Comparison of ENCODE assay signal across 11 cellular contexts in genomic region chr15:29695486-29696167, GRCh38.
DNase-seq lines count a peak whose midpoint lies in the region; TF ChIP-seq lines count a peak whose summit lies in the region.
"Had no signal": no experiment of that assay in that cellular context is flagged by ENCODE, and none has a peak within 500 bp of the region (broad histone marks: within the 10 kb centered on the region; RNA-seq: fewer than 3 reads in every experiment).

No MANE protein-coding gene starts in this region.

- no peak overlapping the region for H2BK5ac ChIP-seq in neuronal stem cell (ENCODE audit: low read length)

- H3K79me1 ChIP-seq in neuronal stem cell (ENCODE audit: low read depth, low read length) = no peaks in the 10 kb centered on the region

- no peak overlapping the region for H3K14ac ChIP-seq in neuronal stem cell (ENCODE audit: low read length)

- H2AK5ac ChIP-seq in neuronal stem cell (ENCODE audit: low read depth, low read length) = no peak overlapping the region

- DNase-seq in NCI-H1417 (lab: John Stamatoyannopoulos, UW) (peak in 2 of 3 experiments; percentile 13 to 23), NCI-H1417 treated with DMSO at 0.1 percent for 48 hours (lab: John Stamatoyannopoulos, UW) (no peak), RPMI7951 (ENCODE audit: low read depth) (peak; percentile 32), neuronal stem cell (ENCODE audit: low spot score) (no peak), GM10248 (ENCODE audit: extremely low spot score) (no peak), activated gamma-delta T cell treated with Interleukin-2 at 50 U/mL for 16 hours (no peak)
- DNase-seq in Jurkat, Clone E6-1 (ENCODE audit: low read depth, low spot score) = peak; percentile 15
- no peak for DNase-seq in activated CD4-positive, CD25-positive, alpha-beta regulatory T cell treated with anti-CD3 and anti-CD28 coated beads, Interleukin-2, amount 50 U/mL, for 72 hours
- DNase-seq: activated CD4-positive, alpha-beta T cell treated with anti-CD3 and anti-CD28 coated beads for 36 hours; activated T-cell treated with anti-CD3 and anti-CD28 coated beads for 4 hours; islet precursor cell had no signal

- CTCF ChIA-PET in GM10248 (lab: Yijun Ruan, JAX) = no interaction called here

- no peak overlapping the region for H4K8ac ChIP-seq in neuronal stem cell (ENCODE audit: low read depth, low read length)

- no peak overlapping the region for H3K4me3 ChIP-seq in Jurkat, Clone E6-1 (ENCODE audit: low read length)
- no peak overlapping the region for H3K4me3 ChIP-seq in neuronal stem cell (ENCODE audit: low read length in 2 of 2)

- H3K23ac ChIP-seq in neuronal stem cell (ENCODE audit: low read depth, low read length, poor library complexity) = no peak overlapping the region

- H2BK120ac ChIP-seq in neuronal stem cell (ENCODE audit: low read depth, low read length) = no peak overlapping the region

- no CpG with 5 or more reads among the region's 7 CpGs for WGBS in neuronal stem cell (ENCODE audit: extremely low coverage in 2 of 2, insufficient read length in 2 of 2, insufficient replicate concordance in 1 of 2), 2 donors

- no peak overlapping the region for H3K18ac ChIP-seq in neuronal stem cell (ENCODE audit: low read length)

- no peaks in the 10 kb centered on the region for H3K4me1 ChIP-seq in neuronal stem cell (ENCODE audit: control insufficient read depth in 2 of 2, insufficient read depth in 1 of 2, low read depth in 1 of 2, low read length in 2 of 2)

- no peak overlapping the region for H3K4me2 ChIP-seq in neuronal stem cell (ENCODE audit: insufficient read depth, low read length, poor library complexity, severe bottlenecking)

- peaks cover 0 to 3% (median 0%) of the 10 kb centered on the region in 3 experiments for H3K27me3 ChIP-seq in neuronal stem cell (ENCODE audit: control insufficient read depth in 3 of 3, insufficient read depth in 3 of 3, low read depth in 1 of 3, low read length in 3 of 3)

- H2BK15ac ChIP-seq in neuronal stem cell (ENCODE audit: low read length) = no peak overlapping the region

- no peak overlapping the region for H4K91ac ChIP-seq in neuronal stem cell (ENCODE audit: low read depth, low read length, poor library complexity)

- H3K4ac ChIP-seq in neuronal stem cell (ENCODE audit: low read length) = no peak overlapping the region

- TF ChIP-seq CTCF in GM10248 (IDR thresholded peaks at IDR 0.05; ENCODE audit: control extremely low read depth, extremely low read depth, low read depth, missing control alignments) = no peak

- H3K9me3 ChIP-seq in neuronal stem cell (replicated peaks in 1 of 2; ENCODE audit: control insufficient read depth in 2 of 2, insufficient read depth in 1 of 2, low read depth in 1 of 2, low read length in 2 of 2) = no peaks in the 10 kb centered on the region

- H2BK12ac ChIP-seq in neuronal stem cell (ENCODE audit: low read length) = no peak overlapping the region

- POLR2A ChIA-PET in GM10248 (lab: Yijun Ruan, JAX) = no interaction called here

- no peak overlapping the region for H3K27ac ChIP-seq in neuronal stem cell (replicated peaks; ENCODE audit: low read length)

- H3K9ac ChIP-seq in neuronal stem cell (ENCODE audit: low read depth, low read length, poor library complexity) = peak overlapping the region; percentile 14

- peaks cover 6 to 35% of the 10 kb centered on the region in 2 donors for H3K36me3 ChIP-seq in neuronal stem cell (replicated peaks in 1 of 2; ENCODE audit: control insufficient read depth in 2 of 2, insufficient read depth in 2 of 2, low read length in 2 of 2)

- no peak overlapping the region for H2AFZ ChIP-seq in neuronal stem cell (ENCODE audit: low read length)

Comparison
In these comparisons a context has a peak if more than half of its experiments do, and no peak if none do; other contexts are left out.
1. DNase-seq: peak in NCI-H1417 (2 of 3), Jurkat, Clone E6-1 (single experiment) and RPMI7951 (single experiment); none in NCI-H1417 treated with DMSO at 0.1 percent for 48 hours (single experiment), neuronal stem cell (single experiment), GM10248 (single experiment), activated CD4-positive, CD25-positive, alpha-beta regulatory T cell treated with anti-CD3 and anti-CD28 coated beads, Interleukin-2, amount 50 U/mL, for 72 hours (single experiment) and activated gamma-delta T cell treated with Interleukin-2 at 50 U/mL for 16 hours (single experiment).